ENCODE assay signal across 22 cellular contexts in the genomic region with DNA sequence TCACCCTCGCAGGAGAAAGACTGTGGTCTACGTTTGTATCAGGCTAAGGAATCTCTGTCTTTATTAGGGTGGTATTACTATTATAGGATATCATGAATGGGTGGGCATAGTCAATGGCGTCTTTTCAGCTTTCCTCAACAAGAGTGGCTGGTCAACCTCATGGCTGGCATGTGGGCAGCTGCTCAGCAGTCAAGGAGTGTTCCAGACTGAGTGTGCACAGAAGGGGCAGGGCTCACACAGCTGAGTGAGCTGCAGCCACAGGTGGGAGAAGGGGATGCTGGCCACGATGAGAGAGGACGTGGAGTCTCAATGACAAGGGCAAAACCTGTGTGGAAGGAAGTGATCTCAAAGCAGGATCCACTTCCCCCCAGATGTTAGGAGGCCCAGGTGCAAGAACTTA. TPM values are rescaled to one million over a fixed set of nuclear protein-coding genes. Genes with fewer than 3 reads are reported as not detected.
DNase-seq lines count a peak whose midpoint lies in the region; ATAC-seq, FAIRE-seq and TF ChIP-seq lines count a peak whose summit lies in the region.
"Had no signal": no experiment of that assay in that cellular context is flagged by ENCODE, and none has a peak within 500 bp of the region (broad histone marks: within the 10 kb centered on the region; RNA-seq: fewer than 3 reads in every experiment).

No MANE protein-coding gene starts in this region.

- H3K9me2 ChIP-seq in OCI-LY7 (ENCODE audit: insufficient read depth, low read length), result no peaks in the 10 kb centered on the region

- no peak overlapping the region for H4K8ac ChIP-seq in H1 (ENCODE audit: extremely low read depth, insufficient read depth, low read length)

- FAIRE-seq in H1 (lab: Jason Lieb, UNC), result no peak

- H2AFZ ChIP-seq in OCI-LY7 (ENCODE audit: low read length) (no peak overlapping the region), H1 (ENCODE audit: low read length) (no peak overlapping the region), smooth muscle cell (ENCODE audit: low read depth) (no peak overlapping the region)
- H2AFZ ChIP-seq: PC-9 had no signal

- 76% methylated on average over 5 of the region's 5 CpGs; no CpG with 5 or more reads in 1 of the 2 experiments for WGBS in H1 (ENCODE audit: extremely low coverage in 1 of 2, insufficient coverage in 1 of 2, insufficient read length in 1 of 2, insufficient replicate concordance in 2 of 2, low coverage in 1 of 2, low lambda C conversion rate in 2 of 2, missing lambda C conversion rate in 1 of 2), 2 experiments
- WGBS in smooth muscle cell (ENCODE audit: low lambda C conversion rate), result 87% methylated on average over 5 of the region's 5 CpGs

- H4K20me1 ChIP-seq in OCI-LY7 (ENCODE audit: insufficient read depth, low read length) (peaks cover 37% of the 10 kb centered on the region; the same call in 1 of the 2 replicates), H1 (replicated peaks in 1 of 2; ENCODE audit: control insufficient read depth in 1 of 2, insufficient read depth in 2 of 2, low read length in 2 of 2) (peaks cover 20 to 26% of the 10 kb centered on the region in 2 experiments), smooth muscle cell (ENCODE audit: low read depth) (peaks cover 77% of the 10 kb centered on the region)

- ATAC-seq in HG03196 (IDR thresholded peaks at IDR 0.05; ENCODE audit: unreplicated experiment), result no peak
- ATAC-seq: naive thymus-derived CD8-positive, alpha-beta T cell; T-cell had no signal

- no peaks in the 10 kb centered on the region for H3K9me3 Mint-ChIP-seq in activated naive CD4-positive, alpha-beta T cell treated with anti-CD3 and anti-CD28 coated beads for 36 hours
- H3K9me3 Mint-ChIP-seq: naive thymus-derived CD8-positive, alpha-beta T cell; T-cell had no signal

- no peak overlapping the region for H4K91ac ChIP-seq in H1 (replicated peaks; ENCODE audit: insufficient read length, low read length)

- no peaks in the 10 kb centered on the region for H3F3A ChIP-seq in smooth muscle cell (ENCODE audit: low read depth)

- no peak for DNase-seq in activated naive CD4-positive, alpha-beta T cell treated with anti-CD3 and anti-CD28 coated beads for 36 hours
- no peak for DNase-seq in activated naive CD4-positive, alpha-beta T cell treated with anti-CD3 and anti-CD28 coated beads, Interleukin-2, amount 50 U/mL, for 16 hours
- DNase-seq in OCI-LY7 (ENCODE audit: low spot score), result peak; percentile 15
- no peak for DNase-seq in H1 (ENCODE audit: low read depth in 1 of 2, low spot score in 2 of 2)
- no peak for DNase-seq in smooth muscle cell (lab: John Stamatoyannopoulos, UW; ENCODE audit: unreplicated experiment)
- no peak for DNase-seq in NCI-H1417 (lab: John Stamatoyannopoulos, UW)
- no peak for DNase-seq in amygdala (lab: John Stamatoyannopoulos, UW)
- DNase-seq: C1 segment of cervical spinal cord; cerebellar nuclear complex; effector memory CD4-positive, alpha-beta T cell; GF-D8; GOT3; KBM-7; naive thymus-derived CD8-positive, alpha-beta T cell; NCI-H1694 treated with DMSO at 0.1 percent for 48 hours; NCI-H82; PC-9; SIG-M5; stimulated activated naive CD4-positive, alpha-beta T cell; T-cell; thyroid gland had no signal

- no peaks in the 10 kb centered on the region for H3K9me3 ChIP-seq in OCI-LY7 (ENCODE audit: low read length)
- H3K9me3 ChIP-seq in H1 (ENCODE audit: insufficient read depth in 2 of 2, low read depth in 1 of 2, low read length in 1 of 2), result no peaks in the 10 kb centered on the region
- H3K9me3 ChIP-seq in smooth muscle cell (replicated peaks; ENCODE audit: low read depth), result no peaks in the 10 kb centered on the region
- H3K9me3 ChIP-seq: thyroid gland had no signal

- H3K4me2 ChIP-seq in OCI-LY7 (ENCODE audit: low read length) (no peak overlapping the region), H1 (ENCODE audit: insufficient read depth in 1 of 2, low read depth in 2 of 2, low read length in 2 of 2) (peak overlapping the region; percentile 20 to 30; a peak in 1 of 4 replicates), smooth muscle cell (no peak overlapping the region)
- H3K4me2 ChIP-seq: PC-9 had no signal

- H3K9ac ChIP-seq in H1 (replicated peaks in 1 of 4; ENCODE audit: extremely low read depth in 1 of 4, low read depth in 3 of 4, low read length in 3 of 4), result no peak overlapping the region
- no peak overlapping the region for H3K9ac ChIP-seq in smooth muscle cell (ENCODE audit: low read depth)

- H2BK120ac ChIP-seq in H1 (replicated peaks; ENCODE audit: low read depth, low read length), result no peak overlapping the region

- intact Hi-C loops in activated naive CD4-positive, alpha-beta T cell treated with anti-CD3 and anti-CD28 coated beads for 36 hours (cut with micrococcal nuclease), result loop anchor here (1.0 kb wide), 1 partner anchor 575 kb away; no protein-coding TSS in a partner anchor
- intact Hi-C loops in OCI-LY7 (cut with micrococcal nuclease; ENCODE audit: unreplicated experiment), result no loop called here

- no peak overlapping the region for H3K4me3 ChIP-seq in OCI-LY7 (ENCODE audit: low read depth, low read length, poor library complexity, severe bottlenecking)
- no peak overlapping the region for H3K4me3 ChIP-seq in H1 (ENCODE audit: extremely low read depth in 1 of 4, insufficient read depth in 2 of 4, low read depth in 3 of 4, low read length in 4 of 4)
- H3K4me3 ChIP-seq in smooth muscle cell, result no peak overlapping the region
- H3K4me3 ChIP-seq: PC-9, thyroid gland had no signal

- no peak overlapping the region for H3K4ac ChIP-seq in H1 (replicated peaks; ENCODE audit: insufficient read length, low read depth, low read length)

- H3K79me2 ChIP-seq in OCI-LY7 (ENCODE audit: insufficient read depth, low read depth, low read length) (peaks cover 46% of the 10 kb centered on the region), H1 (ENCODE audit: control insufficient read depth in 1 of 2, insufficient read depth in 2 of 2, low read length in 2 of 2) (peaks cover 3 to 96% of the 10 kb centered on the region in 2 experiments), smooth muscle cell (ENCODE audit: low read depth) (peaks cover 48% of the 10 kb centered on the region)

- H2BK15ac ChIP-seq in H1 (ENCODE audit: low read length), result no peak overlapping the region

- TF ChIP-seq CTCF in OCI-LY7 (conservative IDR thresholded peaks at IDR 0.05; ENCODE audit: low read length) (no peak), H1 (IDR thresholded peaks at IDR 0.05; ENCODE audit: control extremely low read depth in 1 of 3, insufficient read depth in 1 of 3, low read depth in 1 of 3, low read length in 3 of 3) (no peak), smooth muscle cell (IDR thresholded peaks at IDR 0.05; ENCODE audit: borderline replicate concordance, insufficient read depth, poor library complexity, severe bottlenecking) (no peak)

- no peak overlapping the region for H3K56ac ChIP-seq in H1 (replicated peaks; ENCODE audit: insufficient read length, low read depth, low read length)

- H2BK5ac ChIP-seq in H1 (ENCODE audit: low read depth, low read length), result peak overlapping the region; percentile 6; the same call in 1 of the 2 replicates

- POLR2A ChIA-PET in OCI-LY7 (lab: Charles Lee) (no interaction called here), H1 (lab: Charles Lee; ENCODE audit: partially characterized antibody) (interaction anchor here (0.9 to 1.8 kb wide), 2 partner anchors 13 to 55 kb away, joined by 3 to 5 read pairs; partner anchors contain the start of gene SLC7A1)

- H3K14ac ChIP-seq in H1 (ENCODE audit: insufficient read length), result no peak overlapping the region

- H3K36me3 Mint-ChIP-seq in activated naive CD4-positive, alpha-beta T cell treated with anti-CD3 and anti-CD28 coated beads for 36 hours (ENCODE audit: low read depth), result peaks cover 39% of the 10 kb centered on the region

- peaks cover 29% of the 10 kb centered on the region for H3K79me1 ChIP-seq in H1 (ENCODE audit: low read depth, low read length)

- peak overlapping the region; percentile 77 for H3K27ac Mint-ChIP-seq in activated naive CD4-positive, alpha-beta T cell treated with anti-CD3 and anti-CD28 coated beads for 36 hours
- H3K27ac Mint-ChIP-seq: T-cell had no signal

- no peak overlapping the region; the same call in 1 of the 2 replicates for H2AK5ac ChIP-seq in H1 (ENCODE audit: low read depth, low read length)

- no peak overlapping the region for H4K5ac ChIP-seq in H1 (ENCODE audit: insufficient read length, low read depth, low read length)

- H2BK20ac ChIP-seq in H1 (ENCODE audit: low read length), result no peak overlapping the region

- H3K27ac ChIP-seq in OCI-LY7 (ENCODE audit: low read depth, low read length, poor library complexity, severe bottlenecking), result no peak overlapping the region
- no peak overlapping the region for H3K27ac ChIP-seq in H1 (ENCODE audit: low read depth, low read length)
- H3K27ac ChIP-seq in smooth muscle cell (ENCODE audit: low read depth), result peak overlapping the region; percentile 5
- H3K27ac ChIP-seq: PC-9, thyroid gland had no signal

- TF ChIP-seq EP300 in H1 (IDR thresholded peaks at IDR 0.05; ENCODE audit: borderline replicate concordance in 1 of 2, low read depth in 2 of 2, low read length in 2 of 2), result no peak

- H2BK12ac ChIP-seq in H1 (ENCODE audit: low read depth, low read length), result no peak overlapping the region

- H3K27me3 Mint-ChIP-seq in activated naive CD4-positive, alpha-beta T cell treated with anti-CD3 and anti-CD28 coated beads for 36 hours (ENCODE audit: low read depth), result no peaks in the 10 kb centered on the region
- H3K27me3 Mint-ChIP-seq: naive thymus-derived CD8-positive, alpha-beta T cell; T-cell had no signal

- no peak overlapping the region for H3K18ac ChIP-seq in H1 (ENCODE audit: extremely low read depth, low read length)

- TF ChIP-seq POLR2A in H1 (IDR thresholded peaks at IDR 0.05; ENCODE audit: control extremely low read depth in 1 of 2, low read depth in 2 of 2, low read length in 2 of 2), result no peak

- H3K36me3 ChIP-seq in OCI-LY7 (ENCODE audit: insufficient read depth, low read length), result peaks cover 89% of the 10 kb centered on the region
- peaks cover 0 to 17% (median 2%) of the 10 kb centered on the region in 4 experiments; a peak in 5 of 8 replicates for H3K36me3 ChIP-seq in H1 (ENCODE audit: control insufficient read depth in 2 of 4, insufficient read depth in 4 of 4, low read length in 3 of 4)
- H3K36me3 ChIP-seq in smooth muscle cell (ENCODE audit: low read depth), result no peaks in the 10 kb centered on the region
- H3K36me3 ChIP-seq: thyroid gland had no signal

- no TSS peak for BruUV-seq in OCI-LY7 (replicated peaks; lab: Mats Ljungman, UMichigan)

- H3K27me3 ChIP-seq in H1 (replicated peaks in 1 of 4; ENCODE audit: control insufficient read depth in 3 of 4, extremely low read depth in 1 of 4, insufficient read depth in 3 of 4, low read length in 3 of 4) (no peaks in the 10 kb centered on the region), smooth muscle cell (ENCODE audit: low read depth) (no peaks in the 10 kb centered on the region)
- H3K27me3 ChIP-seq: thyroid gland had no signal

- H3K4me3 Mint-ChIP-seq in activated naive CD4-positive, alpha-beta T cell treated with anti-CD3 and anti-CD28 coated beads for 36 hours, result no peak overlapping the region
- H3K4me3 Mint-ChIP-seq: naive thymus-derived CD8-positive, alpha-beta T cell; T-cell had no signal

- H3K23me2 ChIP-seq in H1 (ENCODE audit: low read depth, low read length), result no peaks in the 10 kb centered on the region

- CTCF ChIA-PET in activated naive CD4-positive, alpha-beta T cell treated with anti-CD3 and anti-CD28 coated beads for 36 hours (lab: Charles Lee), result no interaction called here
- CTCF ChIA-PET in OCI-LY7 (lab: Charles Lee; ENCODE audit: unreplicated experiment), result no interaction called here
- CTCF ChIA-PET in H1 (lab: Charles Lee; ENCODE audit: partially characterized antibody), result interaction anchor here (3.8 kb wide), 1 partner anchor 32 kb away, joined by 16 read pairs; no protein-coding TSS in a partner anchor

- H3K4me1 ChIP-seq in OCI-LY7 (ENCODE audit: insufficient read depth, low read length, poor library complexity, severe bottlenecking), result peaks cover 14% of the 10 kb centered on the region
- peaks cover 2 to 13% (median 9%) of the 10 kb centered on the region in 4 experiments; a peak in 6 of 7 replicates for H3K4me1 ChIP-seq in H1 (replicated peaks in 1 of 4; ENCODE audit: control insufficient read depth in 3 of 4, insufficient read depth in 4 of 4, low read length in 3 of 4)
- no peaks in the 10 kb centered on the region for H3K4me1 ChIP-seq in smooth muscle cell (ENCODE audit: low read depth)

- peaks cover 53% of the 10 kb centered on the region for H3K4me1 Mint-ChIP-seq in activated naive CD4-positive, alpha-beta T cell treated with anti-CD3 and anti-CD28 coated beads for 36 hours (ENCODE audit: low read depth)

- no peak overlapping the region for H3K23ac ChIP-seq in H1 (ENCODE audit: insufficient read length)

- TF ChIP-seq RAD21 in H1 (IDR thresholded peaks at IDR 0.05 in 1 of 2, conservative IDR thresholded peaks at IDR 0.05 in 1 of 2; ENCODE audit: low read depth in 2 of 2, low read length in 2 of 2), result no peak

RNA-seq across cellular contexts. Expression of gene SLC7A1, which starts 54.7 kb away (rescaled TPM):
- 100 to 1,000 TPM; 115 to 119 TPM for total RNA-seq in activated naive CD4-positive, alpha-beta T cell treated with anti-CD3 and anti-CD28 coated beads for 36 hours
- 32.3 and 39.5 TPM in 2 replicates for total RNA-seq in OCI-LY7 (2014; rRNA removed; shearing (Covaris generic))
- total RNA-seq in OCI-LY7 (2022), result 130 and 141 TPM in 2 replicates
- 107 and 114 TPM in 2 replicates for total RNA-seq in H1 (2021; fragmentation: NEBNext Ultra II Directional; extraction: Animal tissue kit (Norgen Biotek cat#: 25700))
- polyA plus RNA-seq in H1 (2011; rRNA removed), result 26.8 and 44.5 TPM in 2 replicates
- polyA plus RNA-seq in H1 (2011; cell fraction: cytosol; rRNA removed), result 24.8 TPM
- polyA plus RNA-seq in H1 (2011; cell fraction: nucleus; rRNA removed), result 56.4 TPM
- 39.3 to 50.8 TPM (median 47.6 TPM) in 4 replicates for polyA plus RNA-seq in H1 (2012, experiment 1 of 2)
- polyA plus RNA-seq in H1 (2012, experiment 2 of 2), result 32.9 TPM
- 65.9 TPM for polyA plus RNA-seq in H1 (2013, experiment 1 of 2)
- 59.6 TPM for polyA plus RNA-seq in H1 (2013, experiment 2 of 2)
- 65.5 and 70.8 TPM in 2 replicates for polyA minus RNA-seq in H1 (2011; rRNA and poly(A)+ RNA removed)
- 51.4 TPM for polyA minus RNA-seq in H1 (2011; cell fraction: cytosol; rRNA and poly(A)+ RNA removed)
- 52.4 TPM for polyA minus RNA-seq in H1 (2011; cell fraction: nucleus; rRNA and poly(A)+ RNA removed)
- 19.6 and 36.6 TPM in 2 replicates for total RNA-seq in smooth muscle cell
- 7.9 and 13.7 TPM in 2 replicates for polyA plus RNA-seq in smooth muscle cell

Comparison
In these comparisons a context has a peak if more than half of its experiments do, and no peak if none do; other contexts are left out.
1. H3K4me2 ChIP-seq: peak in H1 (2 of 2); none in OCI-LY7 (single experiment) and smooth muscle cell (single experiment).